In genomic region chr12:53601296-53601847, GRCh38 we compare ENCODE assay signal across 10 cellular contexts. TPM values are rescaled to one million over a fixed set of nuclear protein-coding genes. Genes with fewer than 3 reads are reported as not detected.
DNase-seq lines count a peak whose midpoint lies in the region; ATAC-seq and TF ChIP-seq lines count a peak whose summit lies in the region.
"Had no signal": no experiment of that assay in that cellular context is flagged by ENCODE, and none has a peak within 500 bp of the region (broad histone marks: within the 10 kb centered on the region; RNA-seq: fewer than 3 reads in every experiment).

No MANE protein-coding gene starts in this region.

- H3K36me3 ChIP-seq in prostate gland = no peaks in the 10 kb centered on the region
- no peaks in the 10 kb centered on the region; the same call in 1 of the 2 replicates for H3K36me3 ChIP-seq in BE2C

- TF ChIP-seq CTCF in glutamatergic neuron (IDR thresholded peaks at IDR 0.05; ENCODE audit: partially characterized antibody, unreplicated experiment) (no peak), prostate gland (IDR thresholded peaks at IDR 0.05) (no peak), BE2C (IDR thresholded peaks at IDR 0.05; ENCODE audit: low read depth, low read length) (no peak)

- no peak overlapping the region for H3K4me3 Mint-ChIP-seq in glutamatergic neuron (ENCODE audit: unreplicated experiment)
- H3K4me3 Mint-ChIP-seq: activated T-helper 1 cell treated with anti-CD3 and anti-CD28 coated beads, Interleukin-12 subunit alpha, Interleukin-12 subunit beta, Interleukin-2, Interleukin-4 antibody, amounts not matched to agents 30 ng/mL and 10 ng/mL and 1 ng/mL, durations not matched to agents 14 hours and 24 hours and 36 hours had no signal

- peak; percentile 63 for DNase-seq in G401 (ENCODE audit: low spot score)
- peak; percentile 81 for DNase-seq in NCI-H82 treated with DMSO at 0.1 percent for 48 hours (lab: John Stamatoyannopoulos, UW; ENCODE audit: unreplicated experiment)
- no peak for DNase-seq in glutamatergic neuron
- DNase-seq in prostate gland (ENCODE audit: low spot score) = no peak
- DNase-seq in activated CD4-positive, alpha-beta T cell treated with anti-CD3 and anti-CD28 coated beads, Interleukin-2, amount 50 U/mL, for 4 hours = no peak
- no peak for DNase-seq in NCI-H1930 (lab: John Stamatoyannopoulos, UW)
- DNase-seq in BE2C = no peak
- DNase-seq: NCI-H510A had no signal

- H3K27me3 ChIP-seq in prostate gland (replicated peaks; ENCODE audit: insufficient read depth) (no peaks in the 10 kb centered on the region), BE2C (no peaks in the 10 kb centered on the region)

- peak overlapping the region; percentile 33 to 47 for H3K27ac ChIP-seq in prostate gland

- WGBS in prostate gland = 9% methylated on average over 12 of the region's 12 CpGs

- in situ Hi-C loops in G401 (cut with HindIII; ENCODE audit: low sequenced_read_pairs) = no loop called here

- H3K4me1 ChIP-seq in prostate gland (replicated peaks) (peaks cover 9% of the 10 kb centered on the region), BE2C (0 out of 2 replicates have a peak, but pooled peaks cover under 1% of the 10 kb centered on the region)

- H3K9me3 ChIP-seq in prostate gland (no peaks in the 10 kb centered on the region), BE2C (no peaks in the 10 kb centered on the region)

- no peak for ATAC-seq in GM18858 (IDR thresholded peaks at IDR 0.05; ENCODE audit: unreplicated experiment)

- no peaks in the 10 kb centered on the region for H3K27me3 Mint-ChIP-seq in glutamatergic neuron (ENCODE audit: unreplicated experiment)

- peak overlapping the region; percentile 60 for H3K27ac Mint-ChIP-seq in glutamatergic neuron (ENCODE audit: unreplicated experiment)
- H3K27ac Mint-ChIP-seq: activated T-helper 1 cell treated with anti-CD3 and anti-CD28 coated beads, Interleukin-12 subunit alpha, Interleukin-12 subunit beta, Interleukin-2, Interleukin-4 antibody, amounts not matched to agents 30 ng/mL and 10 ng/mL and 1 ng/mL, durations not matched to agents 14 hours and 24 hours and 36 hours had no signal

- H3K36me3 Mint-ChIP-seq in glutamatergic neuron (ENCODE audit: unreplicated experiment) = no peaks in the 10 kb centered on the region

- H3K9me3 Mint-ChIP-seq in glutamatergic neuron (ENCODE audit: unreplicated experiment) = no peaks in the 10 kb centered on the region
- H3K9me3 Mint-ChIP-seq: activated T-helper 1 cell treated with anti-CD3 and anti-CD28 coated beads, Interleukin-12 subunit alpha, Interleukin-12 subunit beta, Interleukin-2, Interleukin-4 antibody, amounts not matched to agents 30 ng/mL and 10 ng/mL and 1 ng/mL, durations not matched to agents 14 hours and 24 hours and 36 hours had no signal

- peaks cover 33% of the 10 kb centered on the region for H3K4me1 Mint-ChIP-seq in glutamatergic neuron (ENCODE audit: low read depth, unreplicated experiment)

- TF ChIP-seq POLR2A in prostate gland (IDR thresholded peaks at IDR 0.05) = no peak

- intact Hi-C loops in prostate gland (cut with DNase I) = no loop called here

- H3K4me3 ChIP-seq in prostate gland (peak overlapping the region; percentile 8 to 14), BE2C (ENCODE audit: low read depth, low read length) (no peak overlapping the region)

RNA-seq across cellular contexts. Expression of gene ATF7, which starts 24.8 kb away (rescaled TPM):
- 11.6 and 12.4 TPM in 2 replicates for total RNA-seq in G401 (2014; rRNA removed; shearing (Covaris generic))
- total RNA-seq in glutamatergic neuron (ENCODE audit: unreplicated experiment) (36.0 TPM), prostate gland (10 to 100 TPM; 37.9 to 46.7 TPM)
- polyA plus RNA-seq in BE2C (2012; ENCODE audit: insufficient read depth, insufficient read length, low read depth) = 20.9 TPM

Comparison
In these comparisons a context has a peak if more than half of its experiments do, and no peak if none do; other contexts are left out.
1. DNase-seq: peak in G401 (single experiment) and NCI-H82 treated with DMSO at 0.1 percent for 48 hours (single experiment); none in glutamatergic neuron (single experiment), prostate gland (single experiment), activated CD4-positive, alpha-beta T cell treated with anti-CD3 and anti-CD28 coated beads, Interleukin-2, amount 50 U/mL, for 4 hours (0 of 2), NCI-H1930 (0 of 2) and BE2C (single experiment).